ENCODE assay signal across 17 cellular contexts in genomic region chr10:48574817-48575380, GRCh38. TPM values are rescaled to one million over a fixed set of nuclear protein-coding genes. Genes with fewer than 3 reads are reported as not detected.
DNase-seq lines count a peak whose midpoint lies in the region; ATAC-seq and TF ChIP-seq lines count a peak whose summit lies in the region.
"Had no signal": no experiment of that assay in that cellular context is flagged by ENCODE, and none has a peak within 500 bp of the region (broad histone marks: within the 10 kb centered on the region; RNA-seq: fewer than 3 reads in every experiment).

No MANE protein-coding gene starts in this region.

- TF ChIP-seq CTCF in CD14-positive monocyte (IDR thresholded peaks at IDR 0.05), result no peak
- TF ChIP-seq CTCF in activated B cell treated with CpG ODN at 0.5 μM for 24 hours (IDR thresholded peaks at IDR 0.05), result no peak
- TF ChIP-seq CTCF in left lung (IDR thresholded peaks at IDR 0.05), result no peak

- no peak overlapping the region for H3K27ac ChIP-seq in left lung
- H3K27ac ChIP-seq: SJSA1 had no signal

- DNase-seq in CD14-positive monocyte (ENCODE audit: low spot score) (no peak), activated B cell treated with CpG ODN at 0.5 μM for 24 hours (no peak), naive B cell (no peak), left lung (no peak), LoVo (ENCODE audit: low spot score) (no peak)
- no peak for DNase-seq in activated CD4-positive, alpha-beta T cell treated with anti-CD3 and anti-CD28 coated beads for 48 hours
- DNase-seq: Calu3; CD8-positive, alpha-beta T cell; EL; HCEC 1CT; NCI-H187; NCI-H345; NCI-H524 treated with DMSO at 0.1 percent for 48 hours had no signal

- H3K9me3 Mint-ChIP-seq in CD14-positive monocyte (peaks cover 0 to 3% (median 0%) of the 10 kb centered on the region in 7 donors), activated B cell treated with CpG ODN at 0.5 μM for 24 hours (peaks cover 2% of the 10 kb centered on the region), naive B cell (peaks cover 0 to 7% (median 3%) of the 10 kb centered on the region in 7 donors)
- H3K9me3 Mint-ChIP-seq: CD8-positive, alpha-beta T cell had no signal

- CTCF ChIA-PET in activated B cell treated with CpG ODN at 0.5 μM for 24 hours (lab: Charles Lee), result interaction anchor here (1.1 to 4.8 kb wide), 5 partner anchors 23 to 83 kb away, joined by 3 to 33 read pairs (median 7); no protein-coding TSS in a partner anchor

- H3K4me3 Mint-ChIP-seq in CD14-positive monocyte (peak overlapping the region in 1 of 2 donors; percentile 54), activated B cell treated with CpG ODN at 0.5 μM for 24 hours (peak overlapping the region; percentile 61), naive B cell (peak overlapping the region; percentile 63 to 95 (median 84))
- H3K4me3 Mint-ChIP-seq: CD8-positive, alpha-beta T cell had no signal

- no peaks in the 10 kb centered on the region for H3K27me3 ChIP-seq in left lung
- H3K27me3 ChIP-seq: SJSA1 had no signal

- H3K36me3 ChIP-seq in left lung, result no peaks in the 10 kb centered on the region
- H3K36me3 ChIP-seq: SJSA1 had no signal

- ATAC-seq in HG02610 (IDR thresholded peaks at IDR 0.05; ENCODE audit: unreplicated experiment) (peak; percentile 26), activated B cell treated with CpG ODN at 0.5 μM for 24 hours (ENCODE audit: low read depth) (no peak), naive B cell (ENCODE audit: low read depth in 2 of 2) (peak; percentile 1 to 10), left lung (no peak), esophagus mucosa (no peak)
- ATAC-seq: CD8-positive, alpha-beta T cell; Panc1 had no signal

- no peak overlapping the region for H3K4me3 ChIP-seq in left lung
- H3K4me3 ChIP-seq: SJSA1 had no signal

- POLR2A ChIA-PET in activated B cell treated with CpG ODN at 0.5 μM for 24 hours (lab: Charles Lee), result interaction anchor here (0.6 to 1.4 kb wide), 4 partner anchors 50 to 110 kb away, joined by 3 to 7 read pairs (median 4); partner anchors contain the start of gene WDFY4

- H3K4me1 ChIP-seq in left lung, result peaks cover 0 to 14% of the 10 kb centered on the region in 2 donors
- H3K4me1 ChIP-seq: SJSA1 had no signal

- no peaks in the 10 kb centered on the region for H3K9me3 ChIP-seq in left lung
- H3K9me3 ChIP-seq: SJSA1 had no signal

- H3K27me3 Mint-ChIP-seq in CD14-positive monocyte (ENCODE audit: low read depth in 3 of 3) (peaks cover 0 to 2% (median 0%) of the 10 kb centered on the region in 3 donors), activated B cell treated with CpG ODN at 0.5 μM for 24 hours (no peaks in the 10 kb centered on the region), naive B cell (no peaks in the 10 kb centered on the region)

- H3K4me1 Mint-ChIP-seq in CD14-positive monocyte (peaks cover 77% of the 10 kb centered on the region), activated B cell treated with CpG ODN at 0.5 μM for 24 hours (peaks cover 91% of the 10 kb centered on the region), naive B cell (peaks cover 84 to 97% (median 94%) of the 10 kb centered on the region in 3 donors)

- intact Hi-C loops in CD14-positive monocyte (cut with micrococcal nuclease), result loop anchor here in 1 of 2 donors (5.0 kb wide), 1 partner anchor 47 kb away; no protein-coding TSS in a partner anchor
- intact Hi-C loops in activated B cell treated with CpG ODN at 0.5 μM for 24 hours (cut with micrococcal nuclease), result loop anchor here (1.0 to 10.0 kb wide), 3 partner anchors 23 to 620 kb away; no protein-coding TSS in a partner anchor
- intact Hi-C loops in left lung (cut with DNase I), result no loop called here

- peaks cover 5 to 11% of the 10 kb centered on the region in 2 donors for H3K36me3 Mint-ChIP-seq in CD14-positive monocyte
- no peaks in the 10 kb centered on the region for H3K36me3 Mint-ChIP-seq in activated B cell treated with CpG ODN at 0.5 μM for 24 hours (ENCODE audit: low read depth)
- H3K36me3 Mint-ChIP-seq in naive B cell, result peaks cover 0 to 13% of the 10 kb centered on the region in 2 donors
- H3K36me3 Mint-ChIP-seq: CD8-positive, alpha-beta T cell had no signal

- H3K27ac Mint-ChIP-seq in CD14-positive monocyte (peak overlapping the region in 6 of 7 donors; percentile 69 to 93 (median 78)), activated B cell treated with CpG ODN at 0.5 μM for 24 hours (peak overlapping the region; percentile 93), naive B cell (peak overlapping the region; percentile 84 to 99 (median 98))
- H3K27ac Mint-ChIP-seq: CD8-positive, alpha-beta T cell had no signal

RNA-seq across cellular contexts. Expression of gene ARHGAP22, which starts 30.0 kb away (rescaled TPM):
- polyA plus RNA-seq in CD14-positive monocyte (1 to 10 TPM; 1.5 to 1.9 TPM), naive B cell (ENCODE audit: low read depth in 6 of 6) (1 to 10 TPM; 2.8 to 9.2 (median 5.8) TPM)
- total RNA-seq in activated B cell treated with CpG ODN at 0.5 μM for 24 hours (0.82 and 1.5 TPM in 2 replicates), left lung (10 to 100 TPM in 1 of 2 donors, 1 to 10 TPM in 1; 5.2 to 10.4 TPM), esophagus mucosa (1.6 TPM)
- total RNA-seq: CD8-positive, alpha-beta T cell had no signal

Comparison
In these comparisons a context has a peak if more than half of its experiments do, and no peak if none do; other contexts are left out.
1. ATAC-seq: peak in HG02610 (single experiment) and naive B cell (2 of 2); none in activated B cell treated with CpG ODN at 0.5 μM for 24 hours (single experiment), left lung (single experiment) and esophagus mucosa (single experiment).
2. Peak in every context shown above with its lines, with median percentiles within 50 percentile points of each other: H3K27ac Mint-ChIP-seq.